ENCODE assay signal across 30 cellular contexts in genomic region chr1:225950905-225951351, GRCh38. TPM values are rescaled to one million over a fixed set of nuclear protein-coding genes. Genes with fewer than 3 reads are reported as not detected.
A peak's percentile ranks its signal among the peaks of the same experiment; 100 is the strongest.
DNase-seq lines count a peak whose midpoint lies in the region; TF ChIP-seq lines count a peak whose summit lies in the region.
"Had no signal": no experiment of that assay in that cellular context is flagged by ENCODE, and none has a peak within 500 bp of the region (broad histone marks: within the 10 kb centered on the region; RNA-seq: fewer than 3 reads in every experiment).

No MANE protein-coding gene starts in this region.

- H2AFZ ChIP-seq in trophoblast cell (ENCODE audit: insufficient read depth, low read length, poor library complexity): no peak overlapping the region
- H2AFZ ChIP-seq: PC-9 had no signal

- H3K14ac ChIP-seq in trophoblast cell (ENCODE audit: low read length): no peak overlapping the region

- H3K4me3 ChIP-seq in HUES64 (ENCODE audit: low read length) (no peak overlapping the region), trophoblast cell (ENCODE audit: low read depth, low read length) (no peak overlapping the region), dorsolateral prefrontal cortex (no peak overlapping the region)
- H3K4me3 ChIP-seq: cardiac muscle cell, MG63, PC-9, tibial nerve had no signal

- H3K4me1 ChIP-seq in HUES64 (ENCODE audit: insufficient read depth, low read length) (peaks cover 23% of the 10 kb centered on the region), trophoblast cell (ENCODE audit: control insufficient read depth in 1 of 2, insufficient read depth in 2 of 2, low read length in 2 of 2) (no peaks in the 10 kb centered on the region)
- H3K4me1 ChIP-seq: tibial nerve had no signal

- H2BK12ac ChIP-seq in trophoblast cell (ENCODE audit: low read length): no peak overlapping the region

- no peaks in the 10 kb centered on the region for H3K36me3 ChIP-seq in HUES64 (ENCODE audit: insufficient read depth, low read length)
- H3K36me3 ChIP-seq in trophoblast cell (ENCODE audit: control insufficient read depth in 1 of 2, insufficient read depth in 2 of 2, low read length in 2 of 2): no peaks in the 10 kb centered on the region
- H3K36me3 ChIP-seq: cardiac muscle cell, MG63, tibial nerve had no signal

- no peak overlapping the region for H4K8ac ChIP-seq in trophoblast cell (ENCODE audit: low read depth, low read length)

- DNase-seq in ELF-1 (ENCODE audit: low read depth, low spot score): peak; percentile 83
- peak; percentile 50 for DNase-seq in posterior vena cava (ENCODE audit: low spot score)
- DNase-seq in trophoblast cell: no peak
- no peak for DNase-seq in hippocampal formation (lab: John Stamatoyannopoulos, UW)
- no peak for DNase-seq in dorsolateral prefrontal cortex
- DNase-seq in stimulated activated CD4-positive, alpha-beta T cell treated with anti-CD3 and anti-CD28 coated beads, Interleukin-2, amount 100 ng/mL, for 24 hours: no peak
- DNase-seq: activated CD4-positive, alpha-beta memory T cell treated with anti-CD3 and anti-CD28 coated beads, Interleukin-2, amount 10 ng/mL, durations not matched to agents 7 days and 5 days; activated CD4-positive, CD25-positive, alpha-beta regulatory T cell; amniotic stem cell; DMS79 treated with DMSO at 0.1 percent for 48 hours; foreskin melanocyte; HFFc6; left colon; MG63; midbrain; NCI-H2171 treated with DMSO at 0.1 percent for 48 hours; NCI-H526; PC-9; SIG-M5; stimulated activated CD4-positive, alpha-beta T cell treated with anti-CD3 and anti-CD28 coated beads, Interleukin-2, amount 100 ng/mL, for 48 hours; stimulated activated naive CD8-positive, alpha-beta T cell treated with anti-CD3 and anti-CD28 coated beads, Interleukin-15, Interleukin-2, amounts not matched to agents 100 U/mL and 50 U/mL, for 24 hours had no signal

- no peak overlapping the region for H3K4ac ChIP-seq in trophoblast cell (ENCODE audit: low read depth, low read length)

- H3K27me3 ChIP-seq in HUES64 (ENCODE audit: insufficient read depth, low read length) (peaks cover 23% of the 10 kb centered on the region; the same call in 1 of the 2 replicates), trophoblast cell (ENCODE audit: insufficient read depth, low read length) (no peaks in the 10 kb centered on the region), dorsolateral prefrontal cortex (peaks cover 0 to 6% (median 0%) of the 10 kb centered on the region in 45 donors)
- H3K27me3 ChIP-seq: cardiac muscle cell had no signal

- H3K23ac ChIP-seq in trophoblast cell (ENCODE audit: low read length): no peak overlapping the region

- no peaks in the 10 kb centered on the region for H3K36me3 Mint-ChIP-seq in dendritic cell treated with granulocyte-macrophage colony-stimulating factor and Interleukin-4, amounts not matched to agents 40 ng/mL and 50 ng/mL, for 4 days (ENCODE audit: low read depth)
- H3K36me3 Mint-ChIP-seq: natural killer cell treated with Interleukin-12 subunit alpha and Interleukin-12 subunit beta and Interleukin-15 and Interleukin-18, amount 100 ng/mL, for 72 hours had no signal

- H3K27me3 Mint-ChIP-seq in dendritic cell treated with granulocyte-macrophage colony-stimulating factor and Interleukin-4, amounts not matched to agents 40 ng/mL and 50 ng/mL, for 4 days: peaks cover 24% of the 10 kb centered on the region

- no peaks in the 10 kb centered on the region for H3K79me1 ChIP-seq in trophoblast cell (ENCODE audit: low read length)

- H3K79me2 ChIP-seq in trophoblast cell (ENCODE audit: control insufficient read depth, insufficient read depth, low read length, poor library complexity): no peaks in the 10 kb centered on the region

- H3K4me2 ChIP-seq in trophoblast cell (ENCODE audit: low read length): no peak overlapping the region
- H3K4me2 ChIP-seq: PC-9 had no signal

- peak overlapping the region; percentile 41 for H3K4me3 Mint-ChIP-seq in dendritic cell treated with granulocyte-macrophage colony-stimulating factor and Interleukin-4, amounts not matched to agents 40 ng/mL and 50 ng/mL, for 4 days
- H3K4me3 Mint-ChIP-seq: activated CD4-positive, alpha-beta memory T cell treated with anti-CD3 and anti-CD28 coated beads, Interleukin-2, amount 10 ng/mL, durations not matched to agents 7 days and 5 days; HFFc6; IgD-negative memory B cell; natural killer cell treated with Interleukin-12 subunit alpha and Interleukin-12 subunit beta and Interleukin-15 and Interleukin-18, amount 100 ng/mL, for 72 hours; T-helper 1 cell treated with Interleukin-12 subunit alpha and Interleukin-12 subunit beta and Interleukin-4 antibody, amounts not matched to agents 30 μg/mL and 1 μg/mL, for 36 hours had no signal

- no peak overlapping the region for H2AK5ac ChIP-seq in trophoblast cell (ENCODE audit: low read length)

- H4K12ac ChIP-seq in trophoblast cell (ENCODE audit: low read depth, low read length): no peak overlapping the region

- H3K27ac ChIP-seq in HUES64 (ENCODE audit: low read depth, low read length) (no peak overlapping the region), trophoblast cell (ENCODE audit: low read depth, low read length) (no peak overlapping the region), dorsolateral prefrontal cortex (no peak overlapping the region)
- H3K27ac ChIP-seq: cardiac muscle cell, PC-9, tibial nerve had no signal

- H3K9me3 Mint-ChIP-seq in dendritic cell treated with granulocyte-macrophage colony-stimulating factor and Interleukin-4, amounts not matched to agents 40 ng/mL and 50 ng/mL, for 4 days: no peaks in the 10 kb centered on the region
- H3K9me3 Mint-ChIP-seq: activated CD4-positive, alpha-beta memory T cell treated with anti-CD3 and anti-CD28 coated beads, Interleukin-2, amount 10 ng/mL, durations not matched to agents 7 days and 5 days; HFFc6; IgD-negative memory B cell; natural killer cell treated with Interleukin-12 subunit alpha and Interleukin-12 subunit beta and Interleukin-15 and Interleukin-18, amount 100 ng/mL, for 72 hours; T-helper 1 cell treated with Interleukin-12 subunit alpha and Interleukin-12 subunit beta and Interleukin-4 antibody, amounts not matched to agents 30 μg/mL and 1 μg/mL, for 36 hours had no signal

- intact Hi-C loops in dendritic cell treated with granulocyte-macrophage colony-stimulating factor and Interleukin-4, amounts not matched to agents 40 ng/mL and 50 ng/mL, for 4 days (cut with micrococcal nuclease): no loop called here
- intact Hi-C loops in posterior vena cava (cut with DNase I): no loop called here
- intact Hi-C loops in dorsolateral prefrontal cortex (cut with DNase I): no loop called here

- peak overlapping the region; percentile 43 for H3K27ac Mint-ChIP-seq in dendritic cell treated with granulocyte-macrophage colony-stimulating factor and Interleukin-4, amounts not matched to agents 40 ng/mL and 50 ng/mL, for 4 days
- H3K27ac Mint-ChIP-seq: activated CD4-positive, alpha-beta memory T cell treated with anti-CD3 and anti-CD28 coated beads, Interleukin-2, amount 10 ng/mL, durations not matched to agents 7 days and 5 days; HFFc6; IgD-negative memory B cell; natural killer cell treated with Interleukin-12 subunit alpha and Interleukin-12 subunit beta and Interleukin-15 and Interleukin-18, amount 100 ng/mL, for 72 hours; T-helper 1 cell treated with Interleukin-12 subunit alpha and Interleukin-12 subunit beta and Interleukin-4 antibody, amounts not matched to agents 30 μg/mL and 1 μg/mL, for 36 hours had no signal

- H2BK5ac ChIP-seq in trophoblast cell (ENCODE audit: low read depth, low read length, poor library complexity): no peak overlapping the region

- no peak overlapping the region for H3K18ac ChIP-seq in trophoblast cell (ENCODE audit: low read length)

- H3K9me3 ChIP-seq in HUES64 (ENCODE audit: insufficient read depth, low read depth, low read length): no peaks in the 10 kb centered on the region
- H3K9me3 ChIP-seq in trophoblast cell (ENCODE audit: insufficient read depth, low read depth, low read length): no peaks in the 10 kb centered on the region
- H3K9me3 ChIP-seq: MG63, tibial nerve had no signal

- no peak overlapping the region for H2BK120ac ChIP-seq in trophoblast cell (ENCODE audit: insufficient read depth, low read length, poor library complexity)

- no peak for TF ChIP-seq CTCF in dorsolateral prefrontal cortex (IDR thresholded peaks at IDR 0.05 in 54 of 56, conservative IDR thresholded peaks at IDR 0.05 in 2 of 56; ENCODE audit: low read depth in 1 of 56, partially characterized antibody in 56 of 56)

- H4K91ac ChIP-seq in trophoblast cell (ENCODE audit: low read depth, low read length): no peak overlapping the region

- 48% methylated on average over 8 of the region's 8 CpGs for WGBS in HUES64
- WGBS in trophoblast cell (ENCODE audit: extremely low coverage, insufficient coverage, insufficient read length): no CpG with 5 or more reads among the region's 8 CpGs

- H3K9ac ChIP-seq in HUES64 (ENCODE audit: low read depth, low read length): peak overlapping the region; percentile 14; the same call in 1 of the 2 replicates
- no peak overlapping the region for H3K9ac ChIP-seq in trophoblast cell (ENCODE audit: low read length)

- peaks cover 14% of the 10 kb centered on the region for H3K4me1 Mint-ChIP-seq in dendritic cell treated with granulocyte-macrophage colony-stimulating factor and Interleukin-4, amounts not matched to agents 40 ng/mL and 50 ng/mL, for 4 days (ENCODE audit: low read depth)
- H3K4me1 Mint-ChIP-seq: activated CD4-positive, alpha-beta memory T cell treated with anti-CD3 and anti-CD28 coated beads, Interleukin-2, amount 10 ng/mL, durations not matched to agents 7 days and 5 days had no signal

RNA-seq across cellular contexts. Expression of gene LEFTY2, which starts 9.9 kb away (rescaled TPM):
- polyA plus RNA-seq in HUES64 (2013, experiment 1 of 2): 8.1 TPM
- 7.5 TPM for polyA plus RNA-seq in HUES64 (2013, experiment 2 of 2)
- 1 to 10 TPM; 3.4 to 4.2 TPM for total RNA-seq in posterior vena cava
- 4.2 and 4.7 TPM in 2 replicates for polyA plus RNA-seq in trophoblast cell (2013)
- 1 to 10 TPM in 6 of 120 experiments, under 1 TPM in 12, not detected in 102; 0.23 to 2.2 (median 0.41) TPM for total RNA-seq in dorsolateral prefrontal cortex
- total RNA-seq: activated CD4-positive, alpha-beta memory T cell treated with anti-CD3 and anti-CD28 coated beads, Interleukin-2, amount 10 ng/mL, durations not matched to agents 7 days and 5 days; dermis microvascular lymphatic vessel endothelial cell; epithelial cell of proximal tubule; HFFc6; natural killer cell treated with Interleukin-12 subunit alpha and Interleukin-12 subunit beta and Interleukin-15 and Interleukin-18, amount 100 ng/mL, for 72 hours; PC-9; tibial nerve had no signal

RNA-seq across cellular contexts. Expression of gene PYCR2, which starts 26.9 kb away (rescaled TPM):
- 69.9 TPM for polyA plus RNA-seq in HUES64 (2013, experiment 1 of 2)
- polyA plus RNA-seq in HUES64 (2013, experiment 2 of 2): 65.6 TPM
- total RNA-seq in posterior vena cava (10 to 100 TPM; 41.7 to 45.9 TPM), dorsolateral prefrontal cortex (100 to 1,000 TPM in 2 of 120 experiments, 10 to 100 TPM in 118; 44.8 to 116 (median 65.6) TPM)
- polyA plus RNA-seq in trophoblast cell (2013): 26.5 and 28.3 TPM in 2 replicates

RNA-seq across cellular contexts. Expression of gene SDE2, which starts 48.2 kb away (rescaled TPM):
- polyA plus RNA-seq in HUES64 (2013, experiment 1 of 2): 11.2 TPM
- 11.3 TPM for polyA plus RNA-seq in HUES64 (2013, experiment 2 of 2)
- total RNA-seq in posterior vena cava (10 to 100 TPM; 17.9 to 18.0 TPM), dorsolateral prefrontal cortex (10 to 100 TPM; 10.8 to 22.0 (median 14.6) TPM)
- 12.6 and 13.1 TPM in 2 replicates for polyA plus RNA-seq in trophoblast cell (2013)

Comparison
In these comparisons a context has a peak if more than half of its experiments do, and no peak if none do; other contexts are left out.
1. DNase-seq: peak in ELF-1 (single experiment) and posterior vena cava (single experiment); none in trophoblast cell (0 of 2), hippocampal formation (0 of 2), dorsolateral prefrontal cortex (0 of 10) and stimulated activated CD4-positive, alpha-beta T cell treated with anti-CD3 and anti-CD28 coated beads, Interleukin-2, amount 100 ng/mL, for 24 hours (0 of 2).